Comparison of ENCODE assay signal across 8 cellular contexts in the genomic region with DNA sequence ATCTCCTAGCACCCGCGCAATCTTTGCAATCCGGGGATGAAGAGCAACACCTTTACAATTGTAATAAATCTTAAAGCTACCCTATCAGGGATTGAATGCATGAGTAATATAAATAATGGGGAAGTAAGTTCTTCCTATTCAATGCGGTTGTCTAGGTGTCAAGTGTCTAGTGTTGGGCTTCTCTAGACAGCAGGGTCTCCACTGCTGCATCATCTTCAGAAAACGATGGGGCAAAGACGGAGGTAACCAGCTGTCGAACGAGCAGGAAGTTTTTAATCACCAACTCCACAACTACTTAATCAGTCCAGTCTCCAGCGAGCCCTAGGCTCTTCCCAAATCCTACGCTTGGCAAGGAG. TPM values are rescaled to one million over a fixed set of nuclear protein-coding genes. Genes with fewer than 3 reads are reported as not detected.
A peak's percentile ranks its signal among the peaks of the same experiment; 100 is the strongest.
DNase-seq lines count a peak whose midpoint lies in the region; ATAC-seq and TF ChIP-seq lines count a peak whose summit lies in the region.

No MANE protein-coding gene starts in this region.

- no peaks in the 10 kb centered on the region for H3K9me3 ChIP-seq in breast epithelium
- H3K9me3 ChIP-seq in mucosa of descending colon: no peaks in the 10 kb centered on the region

- ATAC-seq in GM21529 (IDR thresholded peaks at IDR 0.05; ENCODE audit: unreplicated experiment) (peak; percentile 22), mucosa of descending colon (peak; percentile 1)

- DNase-seq in Jurkat, Clone E6-1 (ENCODE audit: low read depth, low spot score): no peak
- DNase-seq in breast epithelium (ENCODE audit: low spot score in 2 of 2): no peak
- peak in 1 of 3 donors; percentile 18 for DNase-seq in mucosa of descending colon
- no peak for DNase-seq in 8988T
- no peak for DNase-seq in Ammon's horn (ENCODE audit: low spot score)
- DNase-seq in HuH-7 (ENCODE audit: low spot score): no peak

- H3K4me1 ChIP-seq in breast epithelium: peaks cover 0 to 4% of the 10 kb centered on the region in 2 donors
- H3K4me1 ChIP-seq in mucosa of descending colon (ENCODE audit: low read depth): peaks cover 28% of the 10 kb centered on the region

- peak overlapping the region; percentile 97 for H3K27ac ChIP-seq in breast epithelium

- no peak for TF ChIP-seq CTCF in breast epithelium (IDR thresholded peaks at IDR 0.05)
- no peak for TF ChIP-seq CTCF in mucosa of descending colon (IDR thresholded peaks at IDR 0.05)

- H3K36me3 ChIP-seq in breast epithelium: no peaks in the 10 kb centered on the region
- no peaks in the 10 kb centered on the region for H3K36me3 ChIP-seq in mucosa of descending colon (ENCODE audit: low read depth)

- H3K4me3 ChIP-seq in GM08714 (ENCODE audit: low read length) (peak overlapping the region; percentile 98), breast epithelium (peak overlapping the region; percentile 80 to 87 (median 82)), mucosa of descending colon (peak overlapping the region; percentile 65)
- H3K4me3 ChIP-seq in Jurkat, Clone E6-1 (ENCODE audit: low read length): peak overlapping the region; percentile 95

- no peaks in the 10 kb centered on the region for H3K27me3 ChIP-seq in breast epithelium

- TF ChIP-seq POLR2A in breast epithelium (IDR thresholded peaks at IDR 0.05): no peak

- intact Hi-C loops in breast epithelium (cut with DNase I; ENCODE audit: low total_unique reads) (no loop called here), mucosa of descending colon (cut with DNase I, micrococcal nuclease) (no loop called here)

RNA-seq across cellular contexts. Expression of a gene that starts 0.6 kb away (rescaled TPM):
- 13.2 TPM for polyA plus RNA-seq in Jurkat, Clone E6-1 (2012; ENCODE audit: insufficient read depth, insufficient read length)
- total RNA-seq in breast epithelium (10 to 100 TPM; 31.4 to 73.8 (median 44.6) TPM), mucosa of descending colon (10 to 100 TPM; 38.8 to 45.8 (median 41.7) TPM)
